ENCODE assay signal across 9 cellular contexts in the genomic region with DNA sequence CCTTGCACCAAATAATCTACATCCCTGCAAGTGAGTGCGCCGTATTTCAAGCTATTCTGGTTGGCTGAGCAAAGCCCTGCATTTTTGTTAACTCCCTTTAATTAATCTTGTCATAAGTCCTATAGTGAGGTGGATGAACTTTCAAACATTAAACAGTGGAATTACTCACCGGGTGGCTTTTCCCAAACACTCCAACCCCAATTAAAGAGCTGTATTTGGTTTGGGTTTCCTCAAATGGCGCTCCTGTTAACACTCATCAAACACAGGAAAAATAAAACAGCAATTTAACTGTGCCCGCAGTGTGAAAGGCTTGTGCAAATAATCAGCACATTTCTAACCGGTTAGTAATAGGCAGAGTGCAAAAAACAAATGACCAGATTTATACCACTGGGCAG.
DNase-seq lines count a peak whose midpoint lies in the region; ATAC-seq, FAIRE-seq and TF ChIP-seq lines count a peak whose summit lies in the region.
"Had no signal": no experiment of that assay in that cellular context is flagged by ENCODE, and none has a peak within 500 bp of the region (broad histone marks: within the 10 kb centered on the region; RNA-seq: fewer than 3 reads in every experiment).

No MANE protein-coding gene starts in this region.

- no peak for TF ChIP-seq POLR2A in A549 (IDR thresholded peaks at IDR 0.05; ENCODE audit: low read length)
- TF ChIP-seq POLR2A in GM12878 (IDR thresholded peaks at IDR 0.05; ENCODE audit: low read depth, low read length): no peak

- no peaks in the 10 kb centered on the region for H3K36me3 Mint-ChIP-seq in activated CD4-positive, alpha-beta memory T cell treated with anti-CD3 and anti-CD28 coated beads, Interleukin-2, amount 10 ng/mL, durations not matched to agents 7 days and 5 days (ENCODE audit: low read depth)

- TF ChIP-seq CTCF in A549 (IDR thresholded peaks at IDR 0.05) (no peak), GM12878 (IDR thresholded peaks at IDR 0.05 in 2 of 3, conservative IDR thresholded peaks at IDR 0.05 in 1 of 3; ENCODE audit: control insufficient read depth in 2 of 3, extremely low read depth in 1 of 3, insufficient read depth in 1 of 3, low read depth in 3 of 3, low read length in 3 of 3) (no peak), lung (IDR thresholded peaks at IDR 0.05; ENCODE audit: control extremely low read depth, extremely low read depth) (no peak), GM20000 (IDR thresholded peaks at IDR 0.05; ENCODE audit: extremely low read depth, missing control alignments) (no peak)

- intact Hi-C loops in GM12878 (cut with micrococcal nuclease; ENCODE audit: unreplicated experiment): no loop called here

- H3K9me3 ChIP-seq in A549: peaks cover 11% of the 10 kb centered on the region; the same call in 1 of the 3 replicates
- peaks cover 7% of the 10 kb centered on the region; the same call in 2 of the 3 replicates for H3K9me3 ChIP-seq in GM12878 (replicated peaks; ENCODE audit: control insufficient read depth, insufficient read depth, low read length)
- no peaks in the 10 kb centered on the region for H3K9me3 ChIP-seq in lung (ENCODE audit: control insufficient read depth in 2 of 2, insufficient read depth in 1 of 2, low read length in 1 of 2)

- no peak for FAIRE-seq in A549 (lab: Jason Lieb, UNC)
- FAIRE-seq in GM12878 (lab: Jason Lieb, UNC): no peak

- no peak overlapping the region for H3K27ac Mint-ChIP-seq in activated CD4-positive, alpha-beta memory T cell treated with anti-CD3 and anti-CD28 coated beads, Interleukin-2, amount 10 ng/mL, durations not matched to agents 7 days and 5 days

- H3K9me3 Mint-ChIP-seq in activated CD4-positive, alpha-beta memory T cell treated with anti-CD3 and anti-CD28 coated beads, Interleukin-2, amount 10 ng/mL, durations not matched to agents 7 days and 5 days: peaks cover 2% of the 10 kb centered on the region

- no peaks in the 10 kb centered on the region for H3K79me2 ChIP-seq in GM12878 (ENCODE audit: control insufficient read depth, insufficient read depth, low read length)

- no peak overlapping the region for H3K9ac ChIP-seq in GM12878 (ENCODE audit: control insufficient read depth, insufficient read depth, low read length)

- H3K27me3 Mint-ChIP-seq in activated CD4-positive, alpha-beta memory T cell treated with anti-CD3 and anti-CD28 coated beads, Interleukin-2, amount 10 ng/mL, durations not matched to agents 7 days and 5 days: no peaks in the 10 kb centered on the region

- H3K4me3 ChIP-seq in A549 (no peak overlapping the region), GM12878 (no peak overlapping the region), lung (no peak overlapping the region)

- H3K4me1 Mint-ChIP-seq in activated CD4-positive, alpha-beta memory T cell treated with anti-CD3 and anti-CD28 coated beads, Interleukin-2, amount 10 ng/mL, durations not matched to agents 7 days and 5 days: no peaks in the 10 kb centered on the region

- in situ Hi-C loops in GM12878 (cut with MboI): no loop called here

- no peak overlapping the region for H3K4me3 Mint-ChIP-seq in activated CD4-positive, alpha-beta memory T cell treated with anti-CD3 and anti-CD28 coated beads, Interleukin-2, amount 10 ng/mL, durations not matched to agents 7 days and 5 days

- H3K4me2 ChIP-seq in A549: peak overlapping the region; percentile 65
- peak overlapping the region; percentile 11 for H3K4me2 ChIP-seq in GM12878 (ENCODE audit: control insufficient read depth, insufficient read depth)

- peak; percentile 19 to 62; a peak in 3 of 6 replicates for ATAC-seq in A549
- ATAC-seq in GM12878: no peak
- ATAC-seq in lung (ENCODE audit: insufficient read depth, low FRiP score): peak; percentile 28

- no peak overlapping the region for H2AFZ ChIP-seq in GM12878 (ENCODE audit: control insufficient read depth, low read depth, low read length)

- H3K27ac ChIP-seq in A549 (peak overlapping the region; percentile 39 to 59), GM12878 (ENCODE audit: control insufficient read depth, insufficient read depth) (no peak overlapping the region), lung (ENCODE audit: low read depth in 1 of 2, low read length in 1 of 2) (no peak overlapping the region)

- H3K4me1 ChIP-seq in A549 (peaks cover 37% of the 10 kb centered on the region), GM12878 (ENCODE audit: control insufficient read depth, insufficient read depth, low read length) (peaks cover 43% of the 10 kb centered on the region), lung (ENCODE audit: control insufficient read depth in 2 of 2, insufficient read depth in 2 of 2, low read length in 2 of 2) (peaks cover 0 to 11% of the 10 kb centered on the region in 2 donors)

- TF ChIP-seq RAD21 in A549 (conservative IDR thresholded peaks at IDR 0.05 in 1 of 2, IDR thresholded peaks at IDR 0.05 in 1 of 2) (0 out of 5 replicates have a peak, but pooled peaks of 1 of the 2 experiments have one; percentile 9), GM12878 (IDR thresholded peaks at IDR 0.05; ENCODE audit: insufficient read depth, low read depth, low read length) (no peak)

- WGBS in A549 (ENCODE audit: missing lambda C conversion rate): 36% methylated on average over 6 of the region's 6 CpGs
- 90% methylated on average over 6 of the region's 6 CpGs for WGBS in GM12878 (ENCODE audit: insufficient coverage, insufficient replicate concordance, low lambda C conversion rate, missing lambda C conversion rate)
- WGBS in lung, 2 donors: 70 to 86% methylated on average over 6 of the region's 6 CpGs

- no TSS peak for BruUV-seq in GM12878 (replicated peaks; lab: Mats Ljungman, UMichigan)

- POLR2A ChIA-PET in A549 (lab: Yijun Ruan, JAX) (interaction anchor here (1.1 kb wide), 1 partner anchor 76 kb away, joined by 8 read pairs; no protein-coding TSS in a partner anchor), GM12878 (lab: Charles Lee) (interaction anchor here (0.6 kb wide), 1 partner anchor 1134 kb away, joined by 3 read pairs; no protein-coding TSS in a partner anchor)
- POLR2A ChIA-PET in activated CD4-positive, alpha-beta memory T cell treated with anti-CD3 and anti-CD28 coated beads, Interleukin-2, amount 10 ng/mL, durations not matched to agents 7 days and 5 days (lab: Charles Lee): no interaction called here

- DNase-seq in A549 (ENCODE audit: low read depth in 1 of 2, low spot score in 1 of 2) (peak in 1 of 2 experiments; percentile 17), NCI-H1417 treated with DMSO at 0.1 percent for 48 hours (lab: John Stamatoyannopoulos, UW) (peak; percentile 39), GM12878 (ENCODE audit: low read depth, low spot score) (no peak), lung (ENCODE audit: low spot score) (no peak), NCI-H446 treated with DMSO at 0.1 percent for 48 hours (lab: John Stamatoyannopoulos, UW) (no peak), COLO829 (ENCODE audit: low spot score) (no peak), GM20000 (ENCODE audit: low spot score) (no peak)
- no peak for DNase-seq in activated CD4-positive, alpha-beta memory T cell treated with anti-CD3 and anti-CD28 coated beads, Interleukin-2, amount 10 ng/mL, durations not matched to agents 7 days and 5 days
- DNase-seq: Right ventricle myocardium superior had no signal

- RAD21 ChIA-PET in GM12878 (lab: Charles Lee; ENCODE audit: unreplicated experiment): interaction anchor here (0.5 to 1.5 kb wide), 2 partner anchors 404 to 473 kb away, joined by 3 read pairs; no protein-coding TSS in a partner anchor

- H3K36me3 ChIP-seq in GM12878 (ENCODE audit: control insufficient read depth in 2 of 2, insufficient read depth in 2 of 2, low read length in 1 of 2) (no peaks in the 10 kb centered on the region), lung (ENCODE audit: control insufficient read depth in 2 of 2, insufficient read depth in 2 of 2, low read length in 2 of 2) (no peaks in the 10 kb centered on the region)

- SMC1A ChIA-PET in GM12878 (lab: Charles Lee; ENCODE audit: uncharacterized antibody, unreplicated experiment): interaction anchor here (0.7 kb wide), 2 partner anchors 9 kb away, joined by 3 read pairs; no protein-coding TSS in a partner anchor

- TF ChIP-seq EP300 in A549 (IDR thresholded peaks at IDR 0.05) (no peak), GM12878 (IDR thresholded peaks at IDR 0.05; ENCODE audit: borderline replicate concordance in 1 of 2, control insufficient read depth in 1 of 2, low read depth in 2 of 2, low read length in 2 of 2) (no peak)

- CTCF ChIA-PET in A549 (lab: Yijun Ruan, JAX) (no interaction called here), GM12878 (lab: Yijun Ruan, JAX) (no interaction called here)
- CTCF ChIA-PET in activated CD4-positive, alpha-beta memory T cell treated with anti-CD3 and anti-CD28 coated beads, Interleukin-2, amount 10 ng/mL, durations not matched to agents 7 days and 5 days (lab: Charles Lee): no interaction called here

- no peaks in the 10 kb centered on the region for H4K20me1 ChIP-seq in GM12878 (ENCODE audit: control insufficient read depth, insufficient read depth)

- H3K27me3 ChIP-seq in GM12878 (replicated peaks in 1 of 2; ENCODE audit: control insufficient read depth in 2 of 2, insufficient read depth in 2 of 2, low read length in 1 of 2): no peaks in the 10 kb centered on the region
- no peaks in the 10 kb centered on the region for H3K27me3 ChIP-seq in lung (ENCODE audit: control insufficient read depth, insufficient read depth)

TF ChIP-seq in A549, 52 proteins besides CTCF, POLR2A, EP300 and RAD21:
- TF ChIP-seq GATA3 (IDR thresholded peaks at IDR 0.05; ENCODE audit: borderline replicate concordance) (peak; percentile 62; the same call in 1 of the 2 replicates), EHF (CRISPR knock-in tag; IDR thresholded peaks at IDR 0.05) (no peak), FOSL2 (IDR thresholded peaks at IDR 0.05) (no peak), FOSL2 (CRISPR knock-in tag; IDR thresholded peaks at IDR 0.05) (0 out of 2 replicates have a peak, but pooled peaks have one; percentile 6)

TF ChIP-seq in GM12878, 131 proteins besides CTCF, POLR2A, EP300 and RAD21 (continues in another document):
- no peak for TF ChIP-seq ZBTB33 (IDR thresholded peaks at IDR 0.05)

Comparison
In these comparisons a context has a peak if more than half of its experiments do, and no peak if none do; other contexts are left out.
1. H3K27ac ChIP-seq: peak in A549 (2 of 2); none in GM12878 (single experiment) and lung (0 of 2).